ENCODE assay signal across 8 cellular contexts in the genomic region with DNA sequence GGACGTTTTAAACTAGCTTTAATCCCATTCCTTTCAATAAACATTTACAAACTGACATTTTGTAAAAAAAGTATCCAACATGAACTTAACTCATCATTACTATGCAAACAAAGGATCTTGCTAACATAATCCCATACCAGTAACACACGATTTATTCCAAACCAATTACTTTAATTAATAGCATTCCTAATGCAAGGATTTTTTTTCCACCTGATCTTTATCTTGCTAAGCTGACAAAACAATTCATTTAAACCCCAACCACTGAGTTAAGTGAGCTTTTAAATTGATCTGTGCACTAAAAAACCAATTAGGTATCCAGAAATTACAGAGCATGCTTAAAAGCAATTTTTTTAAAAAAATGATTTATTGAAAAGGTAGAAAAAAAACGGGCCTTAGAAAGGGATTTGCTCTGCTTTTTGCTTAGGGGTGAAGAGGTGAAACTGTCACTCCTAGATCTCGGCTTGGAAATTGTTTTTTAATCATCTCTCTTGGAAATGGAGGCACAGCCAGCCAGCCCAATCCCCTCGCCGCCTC. TPM values are rescaled to one million over a fixed set of nuclear protein-coding genes. Genes with fewer than 3 reads are reported as not detected.
DNase-seq lines count a peak whose midpoint lies in the region; ATAC-seq and TF ChIP-seq lines count a peak whose summit lies in the region.

No MANE protein-coding gene starts in this region.

- no peak overlapping the region for H3K56ac ChIP-seq in H9 (ENCODE audit: insufficient read length, low read depth, low read length)

- H3K14ac ChIP-seq in H9 (ENCODE audit: insufficient read depth, low read length): no peak overlapping the region

- H2AK5ac ChIP-seq in H9 (ENCODE audit: insufficient read length, low read length): no peak overlapping the region

- H4K8ac ChIP-seq in H9 (replicated peaks; ENCODE audit: insufficient read length, low read depth, low read length): no peak overlapping the region

- H3K9me3 Mint-ChIP-seq in H9: no peaks in the 10 kb centered on the region

- no peak overlapping the region for H4K5ac ChIP-seq in H9 (ENCODE audit: insufficient read length, low read depth, low read length)

- no peak overlapping the region for H3K27ac ChIP-seq in H9 (ENCODE audit: insufficient read length, low read depth, low read length)
- H3K27ac ChIP-seq in VCaP: peak overlapping the region; percentile 69; the same call in 1 of the 2 replicates

- no peak overlapping the region for H2BK12ac ChIP-seq in H9 (ENCODE audit: insufficient read length, low read depth, low read length)

- peaks cover 33 to 38% of the 10 kb centered on the region in 2 experiments for H3K4me1 Mint-ChIP-seq in H9

- H2BK5ac ChIP-seq in H9 (ENCODE audit: insufficient read length, low read length): no peak overlapping the region

- no peak for DNase-seq in H9
- DNase-seq in left ventricle myocardium superior: no peak
- DNase-seq in superior temporal gyrus (ENCODE audit: extremely low spot score): no peak

- H3K36me3 ChIP-seq in skeletal muscle satellite cell (ENCODE audit: insufficient read depth, low read length): no peaks in the 10 kb centered on the region

- peaks cover 31% of the 10 kb centered on the region for H3K27me3 Mint-ChIP-seq in H9 (ENCODE audit: low read depth)

- H3K4me2 ChIP-seq in H9 (ENCODE audit: insufficient read depth, insufficient read length, low read length) (peak overlapping the region; percentile 73), skeletal muscle satellite cell (ENCODE audit: low read length) (peak overlapping the region; percentile 99)

- H3K4ac ChIP-seq in H9 (ENCODE audit: low read depth, low read length): no peak overlapping the region

- H2BK120ac ChIP-seq in H9 (ENCODE audit: low read depth, low read length, poor library complexity, severe bottlenecking): no peak overlapping the region

- H2BK15ac ChIP-seq in H9 (ENCODE audit: low read depth, low read length): no peak overlapping the region

- H3K79me2 ChIP-seq in H9 (ENCODE audit: insufficient read depth, low read length): no peaks in the 10 kb centered on the region

- TF ChIP-seq CTCF in H9 (conservative IDR thresholded peaks at IDR 0.05) (no peak), VCaP (conservative IDR thresholded peaks at IDR 0.05) (no peak)

- H3K27me3 ChIP-seq in H9 (ENCODE audit: insufficient read depth, low read length): no peaks in the 10 kb centered on the region; the same call in 1 of the 2 replicates
- H3K27me3 ChIP-seq in skeletal muscle satellite cell (ENCODE audit: control insufficient read depth, insufficient read depth, low read length): no peaks in the 10 kb centered on the region

- H3K9me3 ChIP-seq in H9 (ENCODE audit: control insufficient read depth, low read depth, low read length) (no peaks in the 10 kb centered on the region), skeletal muscle satellite cell (replicated peaks; ENCODE audit: low read length) (no peaks in the 10 kb centered on the region)

- H3K9ac ChIP-seq in H9 (ENCODE audit: extremely low read depth, insufficient read length, low read length): no peak overlapping the region
- H3K9ac ChIP-seq in skeletal muscle satellite cell (ENCODE audit: low read depth, low read length): peak overlapping the region; percentile 83

- H4K20me1 ChIP-seq in H9 (ENCODE audit: control insufficient read depth, insufficient read depth, insufficient read length): no peaks in the 10 kb centered on the region

- no peak overlapping the region for H3K18ac ChIP-seq in H9 (ENCODE audit: insufficient read length, low read depth, low read length)

- no peaks in the 10 kb centered on the region for H3K79me1 ChIP-seq in H9 (ENCODE audit: insufficient read depth, low read depth, low read length, poor library complexity, severe bottlenecking)

- H3K23ac ChIP-seq in H9 (ENCODE audit: insufficient read length, low read depth, low read length): no peak overlapping the region

- ATAC-seq in left ventricle myocardium superior (peak; percentile 9), GM19452 (IDR thresholded peaks at IDR 0.05; ENCODE audit: unreplicated experiment) (no peak), GM19324 (IDR thresholded peaks at IDR 0.05; ENCODE audit: low FRiP score, unreplicated experiment) (no peak), GM18861 (IDR thresholded peaks at IDR 0.05; ENCODE audit: unreplicated experiment) (no peak)

- no peak overlapping the region for H3K27ac Mint-ChIP-seq in H9

- intact Hi-C loops in left ventricle myocardium superior (cut with micrococcal nuclease): loop anchor here (5.0 kb wide), 1 partner anchor 64 kb away; no protein-coding TSS in a partner anchor

- peak overlapping the region; percentile 99 for H3K4me3 ChIP-seq in skeletal muscle satellite cell (ENCODE audit: low read length)

- H3T11ph ChIP-seq in H9 (ENCODE audit: low read length): no peak overlapping the region

- WGBS in H9 (ENCODE audit: extremely low coverage, insufficient read length, low lambda C conversion rate): 100% methylated on average over 1 of the region's 6 CpGs

- peaks cover 2 to 5% (median 2%) of the 10 kb centered on the region in 3 experiments; a peak in 4 of 7 replicates for H3K36me3 Mint-ChIP-seq in H9 (ENCODE audit: insufficient read depth in 1 of 3, low read depth in 3 of 3)

- peak overlapping the region; percentile 87 to 97 for H3K4me3 Mint-ChIP-seq in H9

- H2AFZ ChIP-seq in H9 (ENCODE audit: low read length): no peak overlapping the region

- no peak overlapping the region for H4K91ac ChIP-seq in H9 (ENCODE audit: insufficient read length, low read depth, low read length)

- H3K23me2 ChIP-seq in H9 (ENCODE audit: insufficient read length, low read depth, low read length, poor library complexity, severe bottlenecking): peaks cover 8% of the 10 kb centered on the region

- H3K4me1 ChIP-seq in H9 (ENCODE audit: insufficient read depth, low read length): no peaks in the 10 kb centered on the region; the same call in 1 of the 2 replicates
- H3K4me1 ChIP-seq in skeletal muscle satellite cell (ENCODE audit: control insufficient read depth, insufficient read depth, low read length): peaks cover 23% of the 10 kb centered on the region

- H2BK20ac ChIP-seq in H9 (ENCODE audit: low read depth, low read length, poor library complexity, severe bottlenecking): no peak overlapping the region

RNA-seq across cellular contexts. Expression of gene SH3BP5, which starts 1.2 kb away (rescaled TPM):
- 5.5 and 6.8 TPM in 2 replicates for total RNA-seq in H9 (2021)
- 9.7 TPM for total RNA-seq in left ventricle myocardium superior
- total RNA-seq in skeletal muscle satellite cell (2012; rRNA removed): 16.8 and 17.0 TPM in 2 replicates
